In genomic region chr7:5767066-5767465, GRCh38 we compare ENCODE assay signal across 13 cellular contexts. TPM values are rescaled to one million over a fixed set of nuclear protein-coding genes. Genes with fewer than 3 reads are reported as not detected.
DNase-seq lines count a peak whose midpoint lies in the region; ATAC-seq and TF ChIP-seq lines count a peak whose summit lies in the region.
"Had no signal": no experiment of that assay in that cellular context is flagged by ENCODE, and none has a peak within 500 bp of the region (broad histone marks: within the 10 kb centered on the region; RNA-seq: fewer than 3 reads in every experiment).

No MANE protein-coding gene starts in this region.

- no peaks in the 10 kb centered on the region for H3K9me2 ChIP-seq in SK-N-SH

- no peak overlapping the region for H3K4me3 ChIP-seq in SK-N-SH (ENCODE audit: low read depth in 2 of 2, low read length in 1 of 2)
- H3K4me3 ChIP-seq in thyroid gland (replicated peaks in 1 of 3): no peak overlapping the region
- H3K4me3 ChIP-seq: suprapubic skin had no signal

- H3K9me3 ChIP-seq in SK-N-SH (no peaks in the 10 kb centered on the region), thyroid gland (no peaks in the 10 kb centered on the region)
- H3K9me3 ChIP-seq: suprapubic skin had no signal

- POLR2A ChIA-PET in SK-N-SH (lab: Yijun Ruan, JAX): no interaction called here

- H3K36me3 ChIP-seq in SK-N-SH (replicated peaks in 1 of 2; ENCODE audit: control insufficient read depth in 1 of 2, insufficient read depth in 2 of 2, low read length in 1 of 2) (peaks cover 0 to 9% of the 10 kb centered on the region in 2 experiments), thyroid gland (no peaks in the 10 kb centered on the region)
- H3K36me3 ChIP-seq: suprapubic skin had no signal

- H3K27me3 ChIP-seq in SK-N-SH (ENCODE audit: insufficient read depth): no peaks in the 10 kb centered on the region
- H3K27me3 ChIP-seq in thyroid gland: no peaks in the 10 kb centered on the region
- H3K27me3 ChIP-seq: suprapubic skin had no signal

- no peak overlapping the region for H2AFZ ChIP-seq in SK-N-SH (ENCODE audit: low read depth)

- peaks cover 77% of the 10 kb centered on the region for H4K20me1 ChIP-seq in SK-N-SH (ENCODE audit: insufficient read depth)

- H3K4me1 Mint-ChIP-seq in stimulated activated naive CD8-positive, alpha-beta T cell treated with anti-CD3 and anti-CD28 coated beads, Interleukin-15, Interleukin-2, amounts not matched to agents 100 ng/mL and 50 ng/mL, for 24 hours (ENCODE audit: low read depth): peaks cover 47% of the 10 kb centered on the region
- peaks cover 59% of the 10 kb centered on the region for H3K4me1 Mint-ChIP-seq in stimulated activated naive CD8-positive, alpha-beta T cell treated with anti-CD3 and anti-CD28 coated beads, Interleukin-15, amount 100 ng/mL, for 72 hours
- H3K4me1 Mint-ChIP-seq in memory B cell: peaks cover 23% of the 10 kb centered on the region

- intact Hi-C loops in thyroid gland (cut with DNase I): no loop called here

- no peak overlapping the region for H3K4me3 Mint-ChIP-seq in stimulated activated naive CD8-positive, alpha-beta T cell treated with anti-CD3 and anti-CD28 coated beads, Interleukin-15, Interleukin-2, amounts not matched to agents 100 ng/mL and 50 ng/mL, for 24 hours
- H3K4me3 Mint-ChIP-seq in stimulated activated naive CD8-positive, alpha-beta T cell treated with anti-CD3 and anti-CD28 coated beads, Interleukin-15, amount 100 ng/mL, for 72 hours: no peak overlapping the region
- H3K4me3 Mint-ChIP-seq in memory B cell: no peak overlapping the region

- peaks cover 39% of the 10 kb centered on the region for H3F3A ChIP-seq in SK-N-SH (replicated peaks; ENCODE audit: insufficient read depth)

- TF ChIP-seq RAD21 in SK-N-SH (IDR thresholded peaks at IDR 0.05; ENCODE audit: low read length): no peak

- peaks cover 95% of the 10 kb centered on the region for H3K79me2 ChIP-seq in SK-N-SH (ENCODE audit: insufficient read depth)

- no peak for TF ChIP-seq EP300 in SK-N-SH (IDR thresholded peaks at IDR 0.05; ENCODE audit: borderline replicate concordance in 1 of 2, low read depth in 1 of 2, low read length in 1 of 2)

- 83% methylated on average over 1 of the region's 1 CpG for WGBS in SK-N-SH (ENCODE audit: low lambda C conversion rate)
- 50 to 60% methylated on average over 1 of the region's 1 CpG for WGBS in thyroid gland, 2 donors

- no peak for ATAC-seq in stimulated activated naive CD8-positive, alpha-beta T cell treated with anti-CD3 and anti-CD28 coated beads, Interleukin-15, amount 100 ng/mL, for 72 hours
- no peak for ATAC-seq in memory B cell (ENCODE audit: low read depth)

- no peak for TF ChIP-seq CTCF in SK-N-SH (IDR thresholded peaks at IDR 0.05)
- no peak for TF ChIP-seq CTCF in thyroid gland (IDR thresholded peaks at IDR 0.05)

- no peaks in the 10 kb centered on the region for H3K9me3 Mint-ChIP-seq in stimulated activated naive CD8-positive, alpha-beta T cell treated with anti-CD3 and anti-CD28 coated beads, Interleukin-15, Interleukin-2, amounts not matched to agents 100 ng/mL and 50 ng/mL, for 24 hours
- no peaks in the 10 kb centered on the region for H3K9me3 Mint-ChIP-seq in stimulated activated naive CD8-positive, alpha-beta T cell treated with anti-CD3 and anti-CD28 coated beads, Interleukin-15, amount 100 ng/mL, for 72 hours
- H3K9me3 Mint-ChIP-seq in memory B cell: no peaks in the 10 kb centered on the region

- H3K36me3 Mint-ChIP-seq in stimulated activated naive CD8-positive, alpha-beta T cell treated with anti-CD3 and anti-CD28 coated beads, Interleukin-15, Interleukin-2, amounts not matched to agents 100 ng/mL and 50 ng/mL, for 24 hours (ENCODE audit: low read depth): peaks cover 10% of the 10 kb centered on the region
- H3K36me3 Mint-ChIP-seq in memory B cell: peaks cover 5% of the 10 kb centered on the region

- peak overlapping the region; percentile 35 for H3K4me2 ChIP-seq in SK-N-SH

- peak overlapping the region in 1 of 2 experiments; percentile 80; a peak in 2 of 4 replicates for H3K27ac ChIP-seq in SK-N-SH (ENCODE audit: low read depth in 2 of 2, low read length in 1 of 2)
- H3K27ac ChIP-seq in thyroid gland: no peak overlapping the region
- H3K27ac ChIP-seq: suprapubic skin had no signal

- H3K4me1 ChIP-seq in SK-N-SH (ENCODE audit: control insufficient read depth in 1 of 2, insufficient read depth in 2 of 2, low read depth in 1 of 2, low read length in 1 of 2): peaks cover 0 to 34% of the 10 kb centered on the region in 2 experiments; a peak in 2 of 4 replicates
- H3K4me1 ChIP-seq in thyroid gland: peaks cover 12 to 17% of the 10 kb centered on the region in 2 donors

- CTCF ChIA-PET in SK-N-SH (lab: Yijun Ruan, JAX): interaction anchor here (1.2 to 5.5 kb wide), 3 partner anchors 9 to 20 kb away, joined by 3 to 34 read pairs (median 3); partner anchors contain the start of gene RNF216

- H3K9ac ChIP-seq in SK-N-SH: peak overlapping the region; percentile 4; the same call in 1 of the 2 replicates

- peak overlapping the region; percentile 28 for H3K27ac Mint-ChIP-seq in stimulated activated naive CD8-positive, alpha-beta T cell treated with anti-CD3 and anti-CD28 coated beads, Interleukin-15, Interleukin-2, amounts not matched to agents 100 ng/mL and 50 ng/mL, for 24 hours
- peak overlapping the region in 1 of 2 donors; percentile 12 for H3K27ac Mint-ChIP-seq in stimulated activated naive CD8-positive, alpha-beta T cell treated with anti-CD3 and anti-CD28 coated beads, Interleukin-15, amount 100 ng/mL, for 72 hours
- H3K27ac Mint-ChIP-seq in memory B cell: peak overlapping the region; percentile 24

- no peak for TF ChIP-seq POLR2A in thyroid gland (IDR thresholded peaks at IDR 0.05)

- H3K27me3 Mint-ChIP-seq in stimulated activated naive CD8-positive, alpha-beta T cell treated with anti-CD3 and anti-CD28 coated beads, Interleukin-15, Interleukin-2, amounts not matched to agents 100 ng/mL and 50 ng/mL, for 24 hours: no peaks in the 10 kb centered on the region
- H3K27me3 Mint-ChIP-seq in stimulated activated naive CD8-positive, alpha-beta T cell treated with anti-CD3 and anti-CD28 coated beads, Interleukin-15, amount 100 ng/mL, for 72 hours: no peaks in the 10 kb centered on the region
- H3K27me3 Mint-ChIP-seq in memory B cell: no peaks in the 10 kb centered on the region

- no peak for DNase-seq in stimulated activated naive CD8-positive, alpha-beta T cell treated with anti-CD3 and anti-CD28 coated beads, Interleukin-15, amount 100 ng/mL, for 72 hours
- DNase-seq in SK-N-SH: no peak
- no peak for DNase-seq in memory B cell (ENCODE audit: low spot score in 2 of 2)
- DNase-seq in putamen (ENCODE audit: low spot score): no peak
- no peak for DNase-seq in NK-92 (lab: John Stamatoyannopoulos, UW; ENCODE audit: unreplicated experiment)
- DNase-seq in UCSD-AML1 (lab: John Stamatoyannopoulos, UW; ENCODE audit: unreplicated experiment): no peak
- no peak for DNase-seq in thyroid gland
- DNase-seq: activated CD4-positive, alpha-beta T cell treated with anti-CD3 and anti-CD28 coated beads for 1 hour; dermis blood vessel endothelial cell; MV-4-11; NCI-H2171 treated with DMSO at 0.1 percent for 48 hours had no signal

TF ChIP-seq in SK-N-SH, 30 proteins besides CTCF, POLR2A, EP300 and RAD21:
- TF ChIP-seq FOXJ3 (CRISPR knock-in tag; IDR thresholded peaks at IDR 0.05) (no peak), MAX (IDR thresholded peaks at IDR 0.05; ENCODE audit: low read depth) (no peak), PBX3 (IDR thresholded peaks at IDR 0.05) (peak; percentile 69), JUND (IDR thresholded peaks at IDR 0.05) (peak; percentile 5; the same call in 1 of the 2 replicates), NRF1 (IDR thresholded peaks at IDR 0.05; ENCODE audit: low read depth, low read length) (no peak)

RNA-seq across cellular contexts. Expression of gene RNF216, which starts 14.4 kb away (rescaled TPM):
- polyA plus RNA-seq in SK-N-SH (2012; rRNA removed): 29.5 and 32.1 TPM in 2 replicates
- polyA plus RNA-seq in SK-N-SH (2012; cell fraction: cytosol; rRNA removed): 21.7 and 23.4 TPM in 2 replicates
- polyA plus RNA-seq in SK-N-SH (2012; cell fraction: nucleus; rRNA removed): 53.3 and 54.4 TPM in 2 replicates
- 10 to 100 TPM; 35.3 to 60.4 (median 43.8) TPM for total RNA-seq in thyroid gland
